18 cellular contexts compared by ENCODE assay signal in the genomic region with DNA sequence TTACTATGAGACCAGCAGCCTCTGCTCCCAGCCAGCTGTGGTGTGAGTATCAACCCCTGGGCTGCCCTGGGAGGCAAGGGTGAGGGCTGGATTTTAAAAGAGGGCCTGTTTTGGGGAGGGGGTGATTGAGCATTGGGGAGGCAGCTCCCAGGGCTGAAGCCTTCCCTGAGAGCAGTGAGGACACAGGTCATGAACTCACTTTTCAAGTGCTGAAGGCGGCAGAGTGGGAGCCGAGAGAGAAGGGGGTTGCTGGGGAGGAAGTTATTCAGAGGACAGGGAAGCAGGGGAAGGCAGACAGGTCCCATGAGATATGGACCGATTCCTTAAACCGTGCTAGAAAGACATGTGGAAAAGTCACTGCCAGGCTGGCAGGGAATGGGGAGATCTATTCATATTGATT. TPM values are rescaled to one million over a fixed set of nuclear protein-coding genes. Genes with fewer than 3 reads are reported as not detected.
DNase-seq lines count a peak whose midpoint lies in the region; ATAC-seq and TF ChIP-seq lines count a peak whose summit lies in the region.
"Had no signal": no experiment of that assay in that cellular context is flagged by ENCODE, and none has a peak within 500 bp of the region (broad histone marks: within the 10 kb centered on the region; RNA-seq: fewer than 3 reads in every experiment).

No MANE protein-coding gene starts in this region.

- no peaks in the 10 kb centered on the region for H3K36me3 Mint-ChIP-seq in activated CD4-positive, alpha-beta T cell treated with anti-CD3 and anti-CD28 coated beads for 36 hours (ENCODE audit: low read depth)
- peaks cover 17% of the 10 kb centered on the region for H3K36me3 Mint-ChIP-seq in dendritic cell treated with granulocyte-macrophage colony-stimulating factor and Interleukin-4, amounts not matched to agents 40 ng/mL and 50 ng/mL, for 4 days (ENCODE audit: low read depth)
- peaks cover 38% of the 10 kb centered on the region for H3K36me3 Mint-ChIP-seq in stimulated activated effector memory CD8-positive, alpha-beta T cell treated with anti-CD3 and anti-CD28 coated beads, Interleukin-12 subunit alpha, Interleukin-12 subunit beta, amount 100 ng/mL, for 72 hours

- TF ChIP-seq POLR2A in Peyer's patch (IDR thresholded peaks at IDR 0.05): no peak

- intact Hi-C loops in activated CD4-positive, alpha-beta T cell treated with anti-CD3 and anti-CD28 coated beads for 36 hours (cut with DNase I, micrococcal nuclease): no loop called here
- intact Hi-C loops in dendritic cell treated with granulocyte-macrophage colony-stimulating factor and Interleukin-4, amounts not matched to agents 40 ng/mL and 50 ng/mL, for 4 days (cut with micrococcal nuclease): no loop called here
- intact Hi-C loops in tibial artery (cut with DNase I; ENCODE audit: low total_unique reads): no loop called here

- peaks cover 34% of the 10 kb centered on the region for H3K27me3 Mint-ChIP-seq in activated CD4-positive, alpha-beta T cell treated with anti-CD3 and anti-CD28 coated beads for 36 hours
- H3K27me3 Mint-ChIP-seq in dendritic cell treated with granulocyte-macrophage colony-stimulating factor and Interleukin-4, amounts not matched to agents 40 ng/mL and 50 ng/mL, for 4 days: peaks cover 1% of the 10 kb centered on the region

- H3K27ac Mint-ChIP-seq in activated CD4-positive, alpha-beta T cell treated with anti-CD3 and anti-CD28 coated beads for 36 hours: peak overlapping the region; percentile 75
- peak overlapping the region; percentile 74 for H3K27ac Mint-ChIP-seq in dendritic cell treated with granulocyte-macrophage colony-stimulating factor and Interleukin-4, amounts not matched to agents 40 ng/mL and 50 ng/mL, for 4 days
- H3K27ac Mint-ChIP-seq in stimulated activated effector memory CD8-positive, alpha-beta T cell treated with anti-CD3 and anti-CD28 coated beads, Interleukin-12 subunit alpha, Interleukin-12 subunit beta, amount 100 ng/mL, for 72 hours: peak overlapping the region; percentile 97

- peak overlapping the region; percentile 70 for H3K4me3 Mint-ChIP-seq in activated CD4-positive, alpha-beta T cell treated with anti-CD3 and anti-CD28 coated beads for 36 hours
- H3K4me3 Mint-ChIP-seq in dendritic cell treated with granulocyte-macrophage colony-stimulating factor and Interleukin-4, amounts not matched to agents 40 ng/mL and 50 ng/mL, for 4 days: peak overlapping the region; percentile 66
- H3K4me3 Mint-ChIP-seq in stimulated activated effector memory CD8-positive, alpha-beta T cell treated with anti-CD3 and anti-CD28 coated beads, Interleukin-12 subunit alpha, Interleukin-12 subunit beta, amount 100 ng/mL, for 72 hours: peak overlapping the region; percentile 86

- no peaks in the 10 kb centered on the region for H3K36me3 ChIP-seq in Peyer's patch
- no peaks in the 10 kb centered on the region for H3K36me3 ChIP-seq in tibial artery
- H3K36me3 ChIP-seq: colonic mucosa, ovary had no signal

- POLR2A ChIA-PET in activated CD4-positive, alpha-beta T cell treated with anti-CD3 and anti-CD28 coated beads for 36 hours (lab: Charles Lee): no interaction called here

- no peak for DNase-seq in activated CD4-positive, alpha-beta T cell treated with anti-CD3 and anti-CD28 coated beads for 36 hours
- DNase-seq in activated CD4-positive, alpha-beta T cell treated with anti-CD3 and anti-CD28 coated beads, Interleukin-2, amount 50 U/mL, for 48 hours: no peak
- DNase-seq in Peyer's patch (no peak), GM10266 (ENCODE audit: extremely low spot score) (no peak), NCI-H187 (lab: John Stamatoyannopoulos, UW) (no peak), tibial artery (no peak)
- DNase-seq in stimulated activated effector memory CD8-positive, alpha-beta T cell treated with anti-CD3 and anti-CD28 coated beads, Interleukin-12 subunit alpha, Interleukin-12 subunit beta, amount 100 ng/mL, for 72 hours (ENCODE audit: low spot score in 2 of 2): peak in 1 of 2 donors; percentile 72
- DNase-seq: activated effector memory CD4-positive, alpha-beta T cell treated with Interleukin-2 at 50 U/mL for 16 hours; colonic mucosa; NCI-H2029 treated with DMSO at 0.1 percent for 48 hours; NCI-H526 treated with DMSO at 0.1 percent for 48 hours; ovary had no signal

- H3K27me3 ChIP-seq in Peyer's patch (no peaks in the 10 kb centered on the region), tibial artery (peaks cover 0 to 3% of the 10 kb centered on the region in 2 donors)
- H3K27me3 ChIP-seq: colonic mucosa, ovary had no signal

- H3K9me3 Mint-ChIP-seq in activated CD4-positive, alpha-beta T cell treated with anti-CD3 and anti-CD28 coated beads for 36 hours (ENCODE audit: low read depth): no peaks in the 10 kb centered on the region
- no peaks in the 10 kb centered on the region for H3K9me3 Mint-ChIP-seq in dendritic cell treated with granulocyte-macrophage colony-stimulating factor and Interleukin-4, amounts not matched to agents 40 ng/mL and 50 ng/mL, for 4 days
- H3K9me3 Mint-ChIP-seq in stimulated activated effector memory CD8-positive, alpha-beta T cell treated with anti-CD3 and anti-CD28 coated beads, Interleukin-12 subunit alpha, Interleukin-12 subunit beta, amount 100 ng/mL, for 72 hours: no peaks in the 10 kb centered on the region

- H3K4me3 ChIP-seq in Peyer's patch (peak overlapping the region in 1 of 4 donors; percentile 3), tibial artery (no peak overlapping the region)
- H3K4me3 ChIP-seq: A549, colonic mucosa, ovary had no signal

- TF ChIP-seq CTCF in Peyer's patch (IDR thresholded peaks at IDR 0.05): no peak
- TF ChIP-seq CTCF in GM10266 (IDR thresholded peaks at IDR 0.05; ENCODE audit: control insufficient read depth, insufficient read depth, low read depth, missing control alignments): no peak
- TF ChIP-seq CTCF in tibial artery (IDR thresholded peaks at IDR 0.05): no peak

- H3K4me1 Mint-ChIP-seq in activated CD4-positive, alpha-beta T cell treated with anti-CD3 and anti-CD28 coated beads for 36 hours: peaks cover 18% of the 10 kb centered on the region
- peaks cover 69% of the 10 kb centered on the region for H3K4me1 Mint-ChIP-seq in dendritic cell treated with granulocyte-macrophage colony-stimulating factor and Interleukin-4, amounts not matched to agents 40 ng/mL and 50 ng/mL, for 4 days (ENCODE audit: low read depth)
- peaks cover 78% of the 10 kb centered on the region for H3K4me1 Mint-ChIP-seq in stimulated activated effector memory CD8-positive, alpha-beta T cell treated with anti-CD3 and anti-CD28 coated beads, Interleukin-12 subunit alpha, Interleukin-12 subunit beta, amount 100 ng/mL, for 72 hours

- CTCF ChIA-PET in activated CD4-positive, alpha-beta T cell treated with anti-CD3 and anti-CD28 coated beads for 36 hours (lab: Charles Lee): interaction anchor here (2.0 kb wide), 1 partner anchor 14 kb away, joined by 8 read pairs; a partner anchor contains a TSS

- no peaks in the 10 kb centered on the region for H3K9me3 ChIP-seq in Peyer's patch
- H3K9me3 ChIP-seq in tibial artery: no peaks in the 10 kb centered on the region
- H3K9me3 ChIP-seq: A549, colonic mucosa, ovary had no signal

- ATAC-seq in activated CD4-positive, alpha-beta T cell treated with anti-CD3 and anti-CD28 coated beads for 36 hours: no peak
- ATAC-seq in stimulated activated effector memory CD8-positive, alpha-beta T cell treated with anti-CD3 and anti-CD28 coated beads, Interleukin-12 subunit alpha, Interleukin-12 subunit beta, amount 100 ng/mL, for 72 hours: peak; percentile 45
- ATAC-seq: A549 had no signal

- H3K4me1 ChIP-seq in Peyer's patch: peaks cover 0 to 8% (median 0%) of the 10 kb centered on the region in 4 donors
- H3K4me1 ChIP-seq in tibial artery: no peaks in the 10 kb centered on the region
- H3K4me1 ChIP-seq: A549, colonic mucosa had no signal

- peak overlapping the region in 3 of 4 donors; percentile 32 to 50 (median 35) for H3K27ac ChIP-seq in Peyer's patch
- no peak overlapping the region for H3K27ac ChIP-seq in tibial artery
- H3K27ac ChIP-seq: A549, colonic mucosa, epithelial cell of prostate, ovary had no signal

RNA-seq across cellular contexts. Expression of a gene that starts 1.0 kb away (rescaled TPM):
- 100 to 1,000 TPM; 290 to 311 TPM for total RNA-seq in activated CD4-positive, alpha-beta T cell treated with anti-CD3 and anti-CD28 coated beads for 36 hours
- total RNA-seq in Peyer's patch: 1 to 10 TPM in 2 of 4 donors, not detected in 2; 1.1 to 1.5 TPM
- total RNA-seq: glomerular endothelial cell, kidney epithelial cell had no signal

RNA-seq across cellular contexts. Expression of a gene that starts 14.7 kb away (rescaled TPM):
- 100 to 1,000 TPM; 287 to 296 TPM for total RNA-seq in activated CD4-positive, alpha-beta T cell treated with anti-CD3 and anti-CD28 coated beads for 36 hours
- total RNA-seq in Peyer's patch: 1 to 10 TPM in 1 of 4 donors, under 1 TPM in 1, not detected in 2; 0.80 to 5.8 TPM
- total RNA-seq: glomerular endothelial cell had no signal

RNA-seq across cellular contexts. Expression of a gene that starts 40.5 kb away (rescaled TPM):
- not detected for total RNA-seq in activated CD4-positive, alpha-beta T cell treated with anti-CD3 and anti-CD28 coated beads for 36 hours
- 1 to 10 TPM in 2 of 4 donors, not detected in 2; 3.3 to 3.9 TPM for total RNA-seq in Peyer's patch
- total RNA-seq: glomerular endothelial cell, kidney epithelial cell, skeletal muscle tissue had no signal

Comparison
In these comparisons a context has a peak if more than half of its experiments do, and no peak if none do; other contexts are left out.
1. H3K27ac ChIP-seq: peak in Peyer's patch (3 of 4); none in tibial artery (0 of 2).
2. RNA of a gene that starts 1.0 kb away (total RNA-seq): 290 to 311 TPM in activated CD4-positive, alpha-beta T cell treated with anti-CD3 and anti-CD28 coated beads for 36 hours; 1.1 to 1.5 TPM in Peyer's patch; every median in the first group is over 100 times any median in the second.
3. RNA of a gene that starts 14.7 kb away (total RNA-seq): 287 to 296 TPM in activated CD4-positive, alpha-beta T cell treated with anti-CD3 and anti-CD28 coated beads for 36 hours; 0.80 to 5.8 TPM in Peyer's patch; every median in the first group is over 10 times any median in the second.
4. Peak in every context shown above with its lines, with median percentiles within 50 percentile points of each other: H3K27ac Mint-ChIP-seq and H3K4me3 Mint-ChIP-seq.